In the genomic region with DNA sequence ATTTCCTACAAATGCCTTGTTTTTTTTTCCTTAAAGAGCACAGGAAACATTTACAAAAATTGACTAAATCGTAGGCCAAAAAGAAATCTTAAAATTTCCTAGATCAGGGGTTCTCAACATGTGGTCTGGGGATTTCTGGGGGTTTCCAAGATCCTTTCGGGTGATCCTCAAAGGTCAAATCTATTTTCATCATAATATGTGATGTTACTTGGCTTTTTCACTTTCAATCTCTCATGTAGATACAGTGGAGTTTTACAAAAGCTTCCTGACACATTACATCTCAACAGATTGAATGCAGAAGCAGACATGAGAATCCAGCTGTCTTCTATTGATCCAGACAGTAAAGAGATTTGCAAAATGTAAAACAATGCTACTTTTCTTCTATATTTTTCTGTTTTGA, we compare ENCODE assay signal across 14 cellular contexts.
DNase-seq lines count a peak whose midpoint lies in the region; ATAC-seq, FAIRE-seq and TF ChIP-seq lines count a peak whose summit lies in the region.
"Had no signal": no experiment of that assay in that cellular context is flagged by ENCODE, and none has a peak within 500 bp of the region (broad histone marks: within the 10 kb centered on the region; RNA-seq: fewer than 3 reads in every experiment).

No MANE protein-coding gene starts in this region.

- peaks cover 9% of the 10 kb centered on the region for H3K4me1 Mint-ChIP-seq in WTC11
- no peaks in the 10 kb centered on the region for H3K4me1 Mint-ChIP-seq in activated naive CD8-positive, alpha-beta T cell treated with anti-CD3 and anti-CD28 coated beads for 36 hours
- H3K4me1 Mint-ChIP-seq: activated naive CD8-positive, alpha-beta T cell treated with anti-CD3 and anti-CD28 coated beads, Interleukin-2, amount 10 ng/mL, durations not matched to agents 7 days and 5 days had no signal

- H3K4me3 Mint-ChIP-seq in WTC11: no peak overlapping the region
- no peak overlapping the region for H3K4me3 Mint-ChIP-seq in activated naive CD8-positive, alpha-beta T cell treated with anti-CD3 and anti-CD28 coated beads for 36 hours
- H3K4me3 Mint-ChIP-seq: activated naive CD8-positive, alpha-beta T cell treated with anti-CD3 and anti-CD28 coated beads, Interleukin-2, amount 10 ng/mL, durations not matched to agents 7 days and 5 days had no signal

- H3K4ac ChIP-seq in trophoblast cell (ENCODE audit: low read depth, low read length): no peak overlapping the region

- TF ChIP-seq CTCF in GM12865 (IDR thresholded peaks at IDR 0.05; ENCODE audit: insufficient read depth, low read depth, low read length, missing control alignments): no peak
- no peak for TF ChIP-seq CTCF in WTC11 (IDR thresholded peaks at IDR 0.05)

- H4K12ac ChIP-seq in trophoblast cell (ENCODE audit: low read depth, low read length): no peak overlapping the region

- H3K14ac ChIP-seq in trophoblast cell (ENCODE audit: low read length): no peak overlapping the region

- H3K27me3 Mint-ChIP-seq in WTC11 (ENCODE audit: low read depth): peaks cover 7% of the 10 kb centered on the region
- no peaks in the 10 kb centered on the region for H3K27me3 Mint-ChIP-seq in activated naive CD8-positive, alpha-beta T cell treated with anti-CD3 and anti-CD28 coated beads for 36 hours
- H3K27me3 Mint-ChIP-seq: activated naive CD8-positive, alpha-beta T cell treated with anti-CD3 and anti-CD28 coated beads, Interleukin-2, amount 10 ng/mL, durations not matched to agents 7 days and 5 days had no signal

- no peak overlapping the region for H3K23ac ChIP-seq in trophoblast cell (ENCODE audit: low read length)

- H4K8ac ChIP-seq in trophoblast cell (ENCODE audit: low read depth, low read length): no peak overlapping the region

- no peak overlapping the region for H3K4me3 ChIP-seq in GM12865 (ENCODE audit: low read depth, low read length)
- H3K4me3 ChIP-seq in trophoblast cell (ENCODE audit: low read depth, low read length): no peak overlapping the region
- H3K4me3 ChIP-seq: esophagus squamous epithelium, ovary had no signal

- H3K36me3 Mint-ChIP-seq in WTC11: no peaks in the 10 kb centered on the region
- H3K36me3 Mint-ChIP-seq in activated naive CD8-positive, alpha-beta T cell treated with anti-CD3 and anti-CD28 coated beads for 36 hours: no peaks in the 10 kb centered on the region
- H3K36me3 Mint-ChIP-seq: activated naive CD8-positive, alpha-beta T cell treated with anti-CD3 and anti-CD28 coated beads, Interleukin-2, amount 10 ng/mL, durations not matched to agents 7 days and 5 days had no signal

- H3K9me3 ChIP-seq in trophoblast cell (ENCODE audit: insufficient read depth, low read depth, low read length): no peaks in the 10 kb centered on the region
- H3K9me3 ChIP-seq: esophagus squamous epithelium, ovary had no signal

- peak; percentile 64 for DNase-seq in GM12865 (ENCODE audit: low read depth)
- no peak for DNase-seq in GM19239 (ENCODE audit: insufficient read length, low spot score)
- no peak for DNase-seq in H54 (ENCODE audit: insufficient read length, low spot score)
- no peak for DNase-seq in trophoblast cell
- DNase-seq in WTC11 (ENCODE audit: low spot score): no peak
- DNase-seq in activated naive CD8-positive, alpha-beta T cell treated with anti-CD3 and anti-CD28 coated beads for 36 hours: no peak
- DNase-seq in T-helper 2 cell: no peak
- DNase-seq: activated naive CD8-positive, alpha-beta T cell treated with anti-CD3 and anti-CD28 coated beads, Interleukin-2, amount 10 ng/mL, durations not matched to agents 7 days and 5 days; DMS 273 treated with DMSO at 0.1 percent for 48 hours; esophagus squamous epithelium; ovary; stimulated activated CD8-positive, alpha-beta memory T cell treated with anti-CD3 and anti-CD28 coated beads, Interleukin-4, amount 100 ng/mL, for 48 hours had no signal

- H2BK12ac ChIP-seq in trophoblast cell (ENCODE audit: low read length): no peak overlapping the region

- no peaks in the 10 kb centered on the region for H3K79me2 ChIP-seq in trophoblast cell (ENCODE audit: control insufficient read depth, insufficient read depth, low read length, poor library complexity)

- no CpG with 5 or more reads among the region's 2 CpGs for WGBS in trophoblast cell (ENCODE audit: extremely low coverage, insufficient coverage, insufficient read length)

- H2BK5ac ChIP-seq in trophoblast cell (ENCODE audit: low read depth, low read length, poor library complexity): no peak overlapping the region

- CTCF ChIA-PET in WTC11 (lab: Charles Lee): no interaction called here

- H2AFZ ChIP-seq in trophoblast cell (ENCODE audit: insufficient read depth, low read length, poor library complexity): no peak overlapping the region

- no peaks in the 10 kb centered on the region for H3K27me3 ChIP-seq in trophoblast cell (ENCODE audit: insufficient read depth, low read length)
- H3K27me3 ChIP-seq: esophagus squamous epithelium, ovary had no signal

- no peak overlapping the region for H2AK5ac ChIP-seq in trophoblast cell (ENCODE audit: low read length)

- POLR2A ChIA-PET in WTC11 (lab: Charles Lee): no interaction called here

- no peak overlapping the region for H4K91ac ChIP-seq in trophoblast cell (ENCODE audit: low read depth, low read length)

- no peaks in the 10 kb centered on the region for H3K79me1 ChIP-seq in trophoblast cell (ENCODE audit: low read length)

- no peaks in the 10 kb centered on the region for H3K9me3 Mint-ChIP-seq in WTC11
- no peaks in the 10 kb centered on the region for H3K9me3 Mint-ChIP-seq in activated naive CD8-positive, alpha-beta T cell treated with anti-CD3 and anti-CD28 coated beads for 36 hours

- no peaks in the 10 kb centered on the region for H3K4me1 ChIP-seq in trophoblast cell (ENCODE audit: control insufficient read depth in 1 of 2, insufficient read depth in 2 of 2, low read length in 2 of 2)
- H3K4me1 ChIP-seq: esophagus squamous epithelium had no signal

- H3K4me2 ChIP-seq in trophoblast cell (ENCODE audit: low read length): no peak overlapping the region

- FAIRE-seq in GM19239 (lab: Jason Lieb, UNC): peak; percentile 42
- FAIRE-seq in H54 (lab: Jason Lieb, UNC): peak; percentile 20
- FAIRE-seq: urothelium cell line had no signal

- no peak for TF ChIP-seq POLR2A in H54 (IDR thresholded peaks at IDR 0.05; ENCODE audit: low read depth, low read length)

- no peaks in the 10 kb centered on the region for H3K36me3 ChIP-seq in trophoblast cell (ENCODE audit: control insufficient read depth in 1 of 2, insufficient read depth in 2 of 2, low read length in 2 of 2)
- H3K36me3 ChIP-seq: esophagus squamous epithelium, ovary had no signal

- H3K27ac ChIP-seq in trophoblast cell (ENCODE audit: low read depth, low read length): no peak overlapping the region
- H3K27ac ChIP-seq: esophagus squamous epithelium, ovary had no signal

- no peak overlapping the region for H3K9ac ChIP-seq in trophoblast cell (ENCODE audit: low read length)

- no peak overlapping the region for H3K27ac Mint-ChIP-seq in WTC11
- H3K27ac Mint-ChIP-seq in activated naive CD8-positive, alpha-beta T cell treated with anti-CD3 and anti-CD28 coated beads for 36 hours: no peak overlapping the region
- H3K27ac Mint-ChIP-seq: activated naive CD8-positive, alpha-beta T cell treated with anti-CD3 and anti-CD28 coated beads, Interleukin-2, amount 10 ng/mL, durations not matched to agents 7 days and 5 days had no signal

- ATAC-seq in HG03354 (IDR thresholded peaks at IDR 0.05; ENCODE audit: poor library complexity, severe bottlenecking, unreplicated experiment) (peak; percentile 80), WTC11 (no peak)

- H2BK120ac ChIP-seq in trophoblast cell (ENCODE audit: insufficient read depth, low read length, poor library complexity): no peak overlapping the region

- H3K18ac ChIP-seq in trophoblast cell (ENCODE audit: low read length): no peak overlapping the region

TF ChIP-seq in WTC11, 78 proteins besides CTCF, POLR2A, EP300 and RAD21 (continues in another document):
- TF ChIP-seq, protein P1, sequence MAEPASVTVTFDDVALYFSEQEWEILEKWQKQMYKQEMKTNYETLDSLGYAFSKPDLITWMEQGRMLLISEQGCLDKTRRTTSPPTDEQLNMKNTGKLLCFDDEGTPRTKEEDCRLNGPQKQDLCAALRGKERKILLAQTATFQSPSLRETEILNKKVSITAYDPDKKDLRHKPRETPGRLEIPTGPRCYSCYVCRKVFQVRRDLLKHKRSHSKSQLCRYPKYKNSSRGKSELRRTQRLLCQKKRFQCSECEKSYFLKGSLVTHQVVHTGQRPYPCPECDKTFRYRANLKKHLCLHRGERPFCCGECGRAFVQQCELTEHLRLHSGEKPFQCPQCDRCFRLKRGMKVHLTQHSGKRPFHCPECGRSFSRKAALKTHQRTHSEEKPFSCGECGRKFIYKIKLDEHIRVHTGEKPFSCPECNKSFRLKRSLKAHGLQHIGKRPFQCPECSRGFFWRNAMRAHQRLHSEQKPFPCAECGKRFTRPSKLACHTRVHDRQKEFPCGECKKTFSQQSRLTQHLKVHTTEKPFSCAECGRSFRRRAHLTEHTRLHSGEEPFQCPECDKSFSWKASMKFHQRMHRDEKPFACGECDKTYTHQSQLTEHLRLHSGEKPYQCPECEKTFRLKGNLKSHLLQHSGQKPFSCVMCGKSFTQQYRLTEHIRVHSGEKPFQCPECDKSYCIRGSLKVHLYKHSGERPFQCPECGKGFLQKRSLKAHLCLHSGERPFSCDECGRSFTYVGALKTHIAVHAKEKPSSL (CRISPR knock-in tag; conservative IDR thresholded peaks at IDR 0.05): no peak
- no peak for TF ChIP-seq ELF4 (CRISPR knock-in tag; IDR thresholded peaks at IDR 0.05; ENCODE audit: low read depth)
- TF ChIP-seq ZNF219 (CRISPR knock-in tag; IDR thresholded peaks at IDR 0.05; ENCODE audit: borderline replicate concordance): no peak
- no peak for TF ChIP-seq NR1H2 (CRISPR knock-in tag; IDR thresholded peaks at IDR 0.05)
- no peak for TF ChIP-seq JUN (CRISPR knock-in tag; IDR thresholded peaks at IDR 0.05)
- TF ChIP-seq OVOL2 (CRISPR knock-in tag; IDR thresholded peaks at IDR 0.05; ENCODE audit: borderline replicate concordance): no peak
- TF ChIP-seq TEAD1 (CRISPR knock-in tag; IDR thresholded peaks at IDR 0.05): no peak
- no peak for TF ChIP-seq JAZF1 (CRISPR knock-in tag; IDR thresholded peaks at IDR 0.05)
